1 cellular context compared by ENCODE assay signal in the genomic region with DNA sequence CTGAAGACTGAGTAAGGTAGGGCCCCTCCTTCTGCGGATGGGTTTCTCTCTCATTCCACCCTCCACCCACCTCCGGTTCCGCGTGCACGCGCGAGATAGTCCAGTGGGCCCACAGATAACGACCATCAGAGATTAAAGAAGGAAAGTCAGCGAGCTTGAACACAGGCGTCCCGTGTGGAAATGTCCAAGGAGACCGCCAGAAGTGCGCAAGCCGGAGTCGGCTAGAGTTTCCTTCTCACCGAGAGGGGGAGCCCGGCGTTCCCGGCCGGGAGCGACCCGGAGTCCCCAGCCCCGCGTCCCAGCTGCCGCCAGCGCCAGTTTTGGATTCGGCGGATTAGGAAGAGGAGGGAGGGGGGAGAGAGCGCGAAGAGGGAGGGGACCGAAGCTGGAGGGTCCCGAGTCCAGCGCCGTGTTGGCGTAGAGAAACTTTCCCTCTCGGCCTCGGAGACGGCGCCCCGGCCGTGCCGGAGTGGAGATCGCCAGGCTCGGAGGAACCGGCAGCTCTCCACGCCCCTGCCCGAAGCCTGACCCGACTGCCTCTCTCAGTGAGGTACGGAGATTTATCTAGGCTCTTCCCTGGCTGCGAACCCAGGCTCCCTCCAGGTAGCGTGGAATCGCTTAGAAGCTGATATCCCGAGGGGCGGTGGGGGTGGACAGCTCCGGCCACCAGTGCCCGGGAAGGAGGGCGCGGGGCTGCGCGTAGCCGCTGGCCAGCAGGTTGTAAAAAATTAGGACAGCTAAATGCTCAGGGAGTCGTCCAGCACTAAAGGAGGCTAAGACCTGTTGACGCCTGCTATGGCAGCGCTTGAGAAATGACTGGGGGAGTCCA.
TF ChIP-seq lines count a peak whose summit lies in the region.

A gene with protein sequence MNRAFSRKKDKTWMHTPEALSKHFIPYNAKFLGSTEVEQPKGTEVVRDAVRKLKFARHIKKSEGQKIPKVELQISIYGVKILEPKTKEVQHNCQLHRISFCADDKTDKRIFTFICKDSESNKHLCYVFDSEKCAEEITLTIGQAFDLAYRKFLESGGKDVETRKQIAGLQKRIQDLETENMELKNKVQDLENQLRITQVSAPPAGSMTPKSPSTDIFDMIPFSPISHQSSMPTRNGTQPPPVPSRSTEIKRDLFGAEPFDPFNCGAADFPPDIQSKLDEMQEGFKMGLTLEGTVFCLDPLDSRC (plus strand): TSS at position 258 of the 829 bp plus-strand sequence. CDS start 185,829 bp downstream, outside the sequence.

TF ChIP-seq in K562, 482 proteins besides CTCF, POLR2A, EP300 and RAD21 (continued from another document and continues in another):
- TF ChIP-seq, protein P1, sequence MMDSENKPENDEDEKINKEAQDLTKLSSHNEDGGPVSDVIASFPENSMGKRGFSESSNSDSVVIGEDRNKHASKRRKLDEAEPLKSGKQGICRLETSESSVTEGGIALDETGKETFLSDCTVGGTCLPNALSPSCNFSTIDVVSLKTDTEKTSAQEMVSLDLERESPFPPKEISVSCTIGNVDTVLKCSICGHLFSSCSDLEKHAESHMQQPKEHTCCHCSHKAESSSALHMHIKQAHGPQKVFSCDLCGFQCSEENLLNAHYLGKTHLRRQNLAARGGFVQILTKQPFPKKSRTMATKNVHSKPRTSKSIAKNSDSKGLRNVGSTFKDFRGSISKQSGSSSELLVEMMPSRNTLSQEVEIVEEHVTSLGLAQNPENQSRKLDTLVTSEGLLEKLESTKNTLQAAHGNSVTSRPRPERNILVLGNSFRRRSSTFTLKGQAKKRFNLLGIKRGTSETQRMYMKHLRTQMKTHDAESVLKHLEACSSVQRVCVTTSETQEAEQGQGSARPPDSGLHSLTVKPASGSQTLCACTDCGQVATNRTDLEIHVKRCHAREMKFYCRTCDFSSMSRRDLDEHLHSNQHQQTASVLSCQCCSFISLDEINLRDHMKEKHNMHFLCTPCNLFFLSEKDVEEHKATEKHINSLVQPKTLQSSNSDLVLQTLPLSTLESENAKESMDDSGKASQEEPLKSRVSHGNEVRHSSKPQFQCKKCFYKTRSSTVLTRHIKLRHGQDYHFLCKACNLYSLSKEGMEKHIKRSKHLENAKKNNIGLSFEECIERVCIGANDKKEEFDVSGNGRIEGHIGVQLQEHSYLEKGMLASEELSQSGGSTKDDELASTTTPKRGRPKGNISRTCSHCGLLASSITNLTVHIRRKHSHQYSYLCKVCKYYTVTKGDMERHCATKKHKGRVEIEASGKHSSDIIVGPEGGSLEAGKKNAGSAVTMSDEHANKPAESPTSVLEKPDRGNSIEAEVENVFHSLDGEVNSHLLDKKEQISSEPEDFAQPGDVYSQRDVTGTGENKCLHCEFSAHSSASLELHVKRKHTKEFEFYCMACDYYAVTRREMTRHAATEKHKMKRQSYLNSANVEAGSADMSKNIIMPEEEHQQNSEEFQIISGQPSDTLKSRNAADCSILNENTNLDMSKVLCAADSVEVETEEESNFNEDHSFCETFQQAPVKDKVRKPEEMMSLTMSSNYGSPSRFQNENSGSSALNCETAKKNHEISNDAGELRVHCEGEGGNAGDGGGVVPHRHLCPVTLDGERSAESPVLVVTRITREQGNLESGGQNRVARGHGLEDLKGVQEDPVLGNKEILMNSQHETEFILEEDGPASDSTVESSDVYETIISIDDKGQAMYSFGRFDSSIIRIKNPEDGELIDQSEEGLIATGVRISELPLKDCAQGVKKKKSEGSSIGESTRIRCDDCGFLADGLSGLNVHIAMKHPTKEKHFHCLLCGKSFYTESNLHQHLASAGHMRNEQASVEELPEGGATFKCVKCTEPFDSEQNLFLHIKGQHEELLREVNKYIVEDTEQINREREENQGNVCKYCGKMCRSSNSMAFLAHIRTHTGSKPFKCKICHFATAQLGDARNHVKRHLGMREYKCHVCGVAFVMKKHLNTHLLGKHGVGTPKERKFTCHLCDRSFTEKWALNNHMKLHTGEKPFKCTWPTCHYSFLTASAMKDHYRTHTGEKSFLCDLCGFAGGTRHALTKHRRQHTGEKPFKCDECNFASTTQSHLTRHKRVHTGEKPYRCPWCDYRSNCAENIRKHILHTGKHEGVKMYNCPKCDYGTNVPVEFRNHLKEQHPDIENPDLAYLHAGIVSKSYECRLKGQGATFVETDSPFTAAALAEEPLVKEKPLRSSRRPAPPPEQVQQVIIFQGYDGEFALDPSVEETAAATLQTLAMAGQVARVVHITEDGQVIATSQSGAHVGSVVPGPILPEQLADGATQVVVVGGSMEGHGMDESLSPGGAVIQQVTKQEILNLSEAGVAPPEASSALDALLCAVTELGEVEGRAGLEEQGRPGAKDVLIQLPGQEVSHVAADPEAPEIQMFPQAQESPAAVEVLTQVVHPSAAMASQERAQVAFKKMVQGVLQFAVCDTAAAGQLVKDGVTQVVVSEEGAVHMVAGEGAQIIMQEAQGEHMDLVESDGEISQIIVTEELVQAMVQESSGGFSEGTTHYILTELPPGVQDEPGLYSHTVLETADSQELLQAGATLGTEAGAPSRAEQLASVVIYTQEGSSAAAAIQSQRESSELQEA (IDR thresholded peaks at IDR 0.05; ENCODE audit: low read depth), result no peak
- TF ChIP-seq CXXC5 (CRISPR knock-in tag; IDR thresholded peaks at IDR 0.05) (peak; percentile 42; the same call in 1 of the 2 replicates), ZFX (CRISPR knock-in tag; IDR thresholded peaks at IDR 0.05) (peak; percentile 49; the same call in 1 of the 2 replicates), MTA1 (IDR thresholded peaks at IDR 0.05; ENCODE audit: borderline replicate concordance) (peak; percentile 89), POLR2AphosphoS5 (IDR thresholded peaks at IDR 0.05; ENCODE audit: control insufficient read depth, insufficient read depth, low read depth, low read length) (no peak), CHD4 (IDR thresholded peaks at IDR 0.05; ENCODE audit: insufficient read depth, insufficient replicate concordance, low read depth, low read length, poor library complexity, severe bottlenecking) (no peak), TSHZ1 (CRISPR knock-in tag; IDR thresholded peaks at IDR 0.05) (no peak), TEAD2 (tag; IDR thresholded peaks at IDR 0.05) (no peak), NR2C1 (IDR thresholded peaks at IDR 0.05) (no peak), NR2C1 (tag; IDR thresholded peaks at IDR 0.05) (no peak), E2F3 (CRISPR knock-in tag; IDR thresholded peaks at IDR 0.05) (no peak), MTF1 (CRISPR knock-in tag; IDR thresholded peaks at IDR 0.05; ENCODE audit: borderline replicate concordance) (no peak), DPF2 (IDR thresholded peaks at IDR 0.05) (no peak), SPI1 (IDR thresholded peaks at IDR 0.05; ENCODE audit: borderline replicate concordance, low read depth, low read length) (no peak), MLLT1 (IDR thresholded peaks at IDR 0.05) (no peak), ZNF75A (CRISPR knock-in tag; IDR thresholded peaks at IDR 0.05) (no peak), HMG20A (CRISPR knock-in tag; conservative IDR thresholded peaks at IDR 0.05) (no peak), SMARCE1 (IDR thresholded peaks at IDR 0.05) (peak; percentile 36; the same call in 1 of the 2 replicates), HDAC6 (IDR thresholded peaks at IDR 0.05; ENCODE audit: low read depth, low read length) (no peak), MBD1 (CRISPR knock-in tag; IDR thresholded peaks at IDR 0.05) (no peak), HMGXB4 (CRISPR knock-in tag; IDR thresholded peaks at IDR 0.05) (no peak), ZBTB5 (IDR thresholded peaks at IDR 0.05) (no peak), ZBTB8A (IDR thresholded peaks at IDR 0.05; ENCODE audit: partially characterized antibody) (no peak), PHF8 (IDR thresholded peaks at IDR 0.05; ENCODE audit: borderline replicate concordance, low read length) (peak; percentile 42; the same call in 1 of the 2 replicates), HNRNPLL (IDR thresholded peaks at IDR 0.05; ENCODE audit: low read depth, low read length, poor library complexity, severe bottlenecking) (peak; percentile 55)
- TF ChIP-seq, protein P2, sequence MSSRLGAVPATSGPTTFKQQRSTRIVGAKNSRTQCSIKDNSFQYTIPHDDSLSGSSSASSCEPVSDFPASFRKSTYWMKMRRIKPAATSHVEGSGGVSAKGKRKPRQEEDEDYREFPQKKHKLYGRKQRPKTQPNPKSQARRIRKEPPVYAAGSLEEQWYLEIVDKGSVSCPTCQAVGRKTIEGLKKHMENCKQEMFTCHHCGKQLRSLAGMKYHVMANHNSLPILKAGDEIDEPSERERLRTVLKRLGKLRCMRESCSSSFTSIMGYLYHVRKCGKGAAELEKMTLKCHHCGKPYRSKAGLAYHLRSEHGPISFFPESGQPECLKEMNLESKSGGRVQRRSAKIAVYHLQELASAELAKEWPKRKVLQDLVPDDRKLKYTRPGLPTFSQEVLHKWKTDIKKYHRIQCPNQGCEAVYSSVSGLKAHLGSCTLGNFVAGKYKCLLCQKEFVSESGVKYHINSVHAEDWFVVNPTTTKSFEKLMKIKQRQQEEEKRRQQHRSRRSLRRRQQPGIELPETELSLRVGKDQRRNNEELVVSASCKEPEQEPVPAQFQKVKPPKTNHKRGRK (tag; IDR thresholded peaks at IDR 0.05), result no peak
- TF ChIP-seq, protein P3, sequence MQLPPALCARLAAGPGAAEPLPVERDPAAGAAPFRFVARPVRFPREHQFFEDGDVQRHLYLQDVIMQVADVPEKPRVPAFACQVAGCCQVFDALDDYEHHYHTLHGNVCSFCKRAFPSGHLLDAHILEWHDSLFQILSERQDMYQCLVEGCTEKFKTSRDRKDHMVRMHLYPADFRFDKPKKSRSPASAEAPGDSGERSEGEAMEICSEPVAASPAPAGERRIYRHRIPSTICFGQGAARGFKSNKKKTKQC (CRISPR knock-in tag; IDR thresholded peaks at IDR 0.05), result peak; percentile 2; the same call in 1 of the 2 replicates
